Comparison of ENCODE assay signal across 1 cellular context in the genomic region with DNA sequence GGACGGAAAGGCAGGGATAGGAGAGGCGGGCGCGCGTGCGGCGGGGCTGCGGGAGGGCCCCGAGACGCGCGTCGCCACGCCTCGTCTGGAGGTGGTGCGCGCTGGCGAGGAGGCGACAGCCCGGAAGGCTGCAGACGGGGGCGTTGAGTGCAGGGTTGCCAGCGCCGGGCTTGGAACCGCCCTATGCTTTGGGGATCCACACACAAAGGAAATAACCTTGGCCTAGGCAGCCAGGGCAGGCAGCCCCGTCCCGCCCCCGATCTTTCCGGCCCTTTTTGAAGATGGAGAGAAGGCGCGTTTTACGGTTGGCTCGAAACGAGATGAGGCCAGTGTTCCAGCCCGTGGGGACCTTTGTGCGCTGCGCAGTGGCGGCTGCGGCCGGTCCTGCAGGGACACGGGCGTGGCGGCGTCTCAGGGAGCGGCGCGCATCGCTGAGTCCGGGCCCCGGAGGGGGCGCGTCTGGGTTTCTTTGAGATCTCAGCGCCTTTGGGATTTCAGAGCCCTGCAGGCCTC.
A peak's percentile ranks its signal among the peaks of the same experiment; 100 is the strongest.
TF ChIP-seq lines count a peak whose summit lies in the region.

No MANE protein-coding gene starts in this region.

TF ChIP-seq in HEK293, 187 proteins besides CTCF, POLR2A, EP300 and RAD21 (continued from another document):
- TF ChIP-seq SP7 (tag by site-specific recombination; IDR thresholded peaks at IDR 0.05), result 0 out of 2 replicates have a peak, but pooled peaks have one; percentile 46
- TF ChIP-seq ZBTB8A (tag by site-specific recombination; IDR thresholded peaks at IDR 0.05), result peak; percentile 79
- 0 out of 2 replicates have a peak, but pooled peaks have one; percentile 36 for TF ChIP-seq IKZF3 (tag by site-specific recombination; IDR thresholded peaks at IDR 0.05)
- TF ChIP-seq EGR2 (tag by site-specific recombination; IDR thresholded peaks at IDR 0.05; ENCODE audit: low read depth), result peak; percentile 77; the same call in 1 of the 2 replicates
- TF ChIP-seq, protein P1, sequence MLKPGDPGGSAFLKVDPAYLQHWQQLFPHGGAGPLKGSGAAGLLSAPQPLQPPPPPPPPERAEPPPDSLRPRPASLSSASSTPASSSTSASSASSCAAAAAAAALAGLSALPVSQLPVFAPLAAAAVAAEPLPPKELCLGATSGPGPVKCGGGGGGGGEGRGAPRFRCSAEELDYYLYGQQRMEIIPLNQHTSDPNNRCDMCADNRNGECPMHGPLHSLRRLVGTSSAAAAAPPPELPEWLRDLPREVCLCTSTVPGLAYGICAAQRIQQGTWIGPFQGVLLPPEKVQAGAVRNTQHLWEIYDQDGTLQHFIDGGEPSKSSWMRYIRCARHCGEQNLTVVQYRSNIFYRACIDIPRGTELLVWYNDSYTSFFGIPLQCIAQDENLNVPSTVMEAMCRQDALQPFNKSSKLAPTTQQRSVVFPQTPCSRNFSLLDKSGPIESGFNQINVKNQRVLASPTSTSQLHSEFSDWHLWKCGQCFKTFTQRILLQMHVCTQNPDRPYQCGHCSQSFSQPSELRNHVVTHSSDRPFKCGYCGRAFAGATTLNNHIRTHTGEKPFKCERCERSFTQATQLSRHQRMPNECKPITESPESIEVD (tag by site-specific recombination; IDR thresholded peaks at IDR 0.05), result no peak
- no peak for TF ChIP-seq GFI1B (tag by site-specific recombination; IDR thresholded peaks at IDR 0.05)
- peak; percentile 97 for TF ChIP-seq ZBTB26 (tag by site-specific recombination; optimal IDR thresholded peaks at IDR 0.05)
